Comparison of ENCODE assay signal across 1 cellular context in genomic region chr16:3570420-3571062, GRCh38.
TF ChIP-seq lines count a peak whose summit lies in the region.

No MANE protein-coding gene starts in this region.

TF ChIP-seq in IMR-90, 13 proteins besides CTCF, POLR2A, EP300 and RAD21:
- no peak for TF ChIP-seq RCOR1 (IDR thresholded peaks at IDR 0.05; ENCODE audit: insufficient replicate concordance, low read length)
- TF ChIP-seq MXI1 (IDR thresholded peaks at IDR 0.05; ENCODE audit: borderline replicate concordance, low read depth, low read length) = no peak
- no peak for TF ChIP-seq USF2 (IDR thresholded peaks at IDR 0.05; ENCODE audit: low read depth, low read length)
- TF ChIP-seq MAZ (IDR thresholded peaks at IDR 0.05; ENCODE audit: borderline replicate concordance, low read depth, low read length) = no peak
- no peak for TF ChIP-seq ELK1 (IDR thresholded peaks at IDR 0.05; ENCODE audit: borderline replicate concordance, low read depth, low read length)
- TF ChIP-seq BHLHE40 (IDR thresholded peaks at IDR 0.05; ENCODE audit: low read depth, low read length) = no peak
- no peak for TF ChIP-seq RFX5 (IDR thresholded peaks at IDR 0.05; ENCODE audit: low read depth, low read length)
- no peak for TF ChIP-seq CEBPB (IDR thresholded peaks at IDR 0.05; ENCODE audit: low read depth, low read length)
- no peak for TF ChIP-seq CHD1 (IDR thresholded peaks at IDR 0.05; ENCODE audit: low read depth, low read length)
- no peak for TF ChIP-seq SMC3 (IDR thresholded peaks at IDR 0.05; ENCODE audit: low read depth, low read length)
- TF ChIP-seq NFE2L2 (IDR thresholded peaks at IDR 0.05; ENCODE audit: low read depth, low read length) = no peak
- no peak for TF ChIP-seq FOS (IDR thresholded peaks at IDR 0.05; ENCODE audit: low read depth, low read length)
